Comparison of ENCODE assay signal across 15 cellular contexts in genomic region chr11:113618360-113618759, GRCh38.
A peak's percentile ranks its signal among the peaks of the same experiment; 100 is the strongest.
DNase-seq lines count a peak whose midpoint lies in the region; ATAC-seq, FAIRE-seq and TF ChIP-seq lines count a peak whose summit lies in the region.
"Had no signal": no experiment of that assay in that cellular context is flagged by ENCODE, and none has a peak within 500 bp of the region (broad histone marks: within the 10 kb centered on the region; RNA-seq: fewer than 3 reads in every experiment).

No MANE protein-coding gene starts in this region.

- H3K36me3 ChIP-seq in psoas muscle (ENCODE audit: insufficient read depth in 1 of 2, low read depth in 1 of 2) (no peaks in the 10 kb centered on the region), pancreas (no peaks in the 10 kb centered on the region)
- H3K36me3 ChIP-seq in naive thymus-derived CD4-positive, alpha-beta T cell (ENCODE audit: control insufficient read depth in 2 of 3, insufficient read depth in 3 of 3, low read length in 3 of 3): no peaks in the 10 kb centered on the region
- H3K36me3 ChIP-seq: stomach had no signal

- H3K4me1 ChIP-seq in psoas muscle (peaks cover 16% of the 10 kb centered on the region), pancreas (no peaks in the 10 kb centered on the region)
- H3K4me1 ChIP-seq in naive thymus-derived CD4-positive, alpha-beta T cell (ENCODE audit: control insufficient read depth in 2 of 2, insufficient read depth in 2 of 2, low read length in 2 of 2): no peaks in the 10 kb centered on the region

- H3K27me3 ChIP-seq in psoas muscle (ENCODE audit: insufficient read depth in 3 of 3, low read length in 2 of 3) (no peaks in the 10 kb centered on the region), pancreas (no peaks in the 10 kb centered on the region)
- H3K27me3 ChIP-seq in naive thymus-derived CD4-positive, alpha-beta T cell (ENCODE audit: control insufficient read depth in 2 of 2, insufficient read depth in 2 of 2, low read length in 2 of 2): no peaks in the 10 kb centered on the region
- H3K27me3 ChIP-seq: stomach had no signal

- DNase-seq in AG20443 (ENCODE audit: low spot score): peak; percentile 76
- peak; percentile 55 for DNase-seq in NCI-H226
- DNase-seq in coronary artery (ENCODE audit: low spot score): no peak
- no peak for DNase-seq in psoas muscle
- DNase-seq in stimulated activated naive CD8-positive, alpha-beta T cell treated with anti-CD3 and anti-CD28 coated beads, Interleukin-15, Interleukin-2, amounts not matched to agents 100 U/mL and 50 U/mL, for 24 hours: no peak
- no peak for DNase-seq in NK-92 (lab: John Stamatoyannopoulos, UW; ENCODE audit: unreplicated experiment)
- DNase-seq in pancreas: no peak
- no peak for DNase-seq in naive thymus-derived CD4-positive, alpha-beta T cell
- DNase-seq: activated CD4-positive, CD25-positive, alpha-beta regulatory T cell; activated CD8-positive, alpha-beta memory T cell treated with anti-CD3 and anti-CD28 coated beads, Interleukin-2, amount 50 U/mL, for 4 hours; activated naive CD4-positive, alpha-beta T cell treated with anti-CD3 and anti-CD28 coated beads for 36 hours; DMS153; natural killer cell; NCI-H446; stomach had no signal

- no peak overlapping the region for H3K4me3 Mint-ChIP-seq in naive thymus-derived CD4-positive, alpha-beta T cell
- H3K4me3 Mint-ChIP-seq: activated naive CD4-positive, alpha-beta T cell treated with anti-CD3 and anti-CD28 coated beads for 36 hours; natural killer cell had no signal

- H3K4me3 ChIP-seq in coronary artery (no peak overlapping the region), psoas muscle (no peak overlapping the region), pancreas (no peak overlapping the region)
- no peak overlapping the region for H3K4me3 ChIP-seq in naive thymus-derived CD4-positive, alpha-beta T cell (ENCODE audit: low read length)
- H3K4me3 ChIP-seq: stomach had no signal

- peak overlapping the region; percentile 46 to 76 for H3K27ac ChIP-seq in coronary artery
- no peak overlapping the region for H3K27ac ChIP-seq in psoas muscle
- H3K27ac ChIP-seq in pancreas: no peak overlapping the region
- H3K27ac ChIP-seq in naive thymus-derived CD4-positive, alpha-beta T cell (ENCODE audit: low read depth, low read length): no peak overlapping the region
- H3K27ac ChIP-seq: stomach had no signal

- peaks cover 0 to 5% (median 0%) of the 10 kb centered on the region in 5 donors for H3K36me3 Mint-ChIP-seq in naive thymus-derived CD4-positive, alpha-beta T cell
- H3K36me3 Mint-ChIP-seq: natural killer cell had no signal

- no peaks in the 10 kb centered on the region for H3K4me1 Mint-ChIP-seq in naive thymus-derived CD4-positive, alpha-beta T cell
- H3K4me1 Mint-ChIP-seq: natural killer cell had no signal

- intact Hi-C loops in psoas muscle (cut with DNase I): no loop called here
- intact Hi-C loops in pancreas (cut with DNase I): loop anchor here in 1 of 3 donors (10.0 kb wide), 1 partner anchor 56 kb away; no protein-coding TSS in a partner anchor
- intact Hi-C loops in naive thymus-derived CD4-positive, alpha-beta T cell (cut with micrococcal nuclease): no loop called here

- CTCF ChIA-PET in naive thymus-derived CD4-positive, alpha-beta T cell (lab: Charles Lee): no interaction called here

- peaks cover 0 to 21% (median 8%) of the 10 kb centered on the region in 11 donors for H3K9me3 Mint-ChIP-seq in naive thymus-derived CD4-positive, alpha-beta T cell

- H3K27ac Mint-ChIP-seq in naive thymus-derived CD4-positive, alpha-beta T cell: no peak overlapping the region
- H3K27ac Mint-ChIP-seq: activated naive CD4-positive, alpha-beta T cell treated with anti-CD3 and anti-CD28 coated beads for 36 hours; natural killer cell had no signal

- no peaks in the 10 kb centered on the region for H3K9me3 ChIP-seq in psoas muscle
- no peaks in the 10 kb centered on the region for H3K9me3 ChIP-seq in pancreas
- H3K9me3 ChIP-seq in naive thymus-derived CD4-positive, alpha-beta T cell (ENCODE audit: control insufficient read depth in 2 of 3, low read length in 3 of 3): peaks cover 0 to 3% (median 0%) of the 10 kb centered on the region in 3 experiments

- POLR2A ChIA-PET in naive thymus-derived CD4-positive, alpha-beta T cell (lab: Charles Lee): no interaction called here

- peak; percentile 29 to 58 (median 53) for ATAC-seq in psoas muscle
- no peak for ATAC-seq in stimulated activated naive CD8-positive, alpha-beta T cell treated with anti-CD3 and anti-CD28 coated beads, Interleukin-15, Interleukin-2, amounts not matched to agents 100 U/mL and 50 U/mL, for 24 hours
- no peak for ATAC-seq in pancreas
- no peak for ATAC-seq in naive thymus-derived CD4-positive, alpha-beta T cell
- ATAC-seq: natural killer cell had no signal

- no peak for FAIRE-seq in pancreas (lab: Jason Lieb, UNC)

- TF ChIP-seq CTCF in coronary artery (IDR thresholded peaks at IDR 0.05) (no peak), psoas muscle (IDR thresholded peaks at IDR 0.05) (no peak), pancreas (IDR thresholded peaks at IDR 0.05) (no peak)

- H3K27me3 Mint-ChIP-seq in naive thymus-derived CD4-positive, alpha-beta T cell: peaks cover 20 to 36% (median 31%) of the 10 kb centered on the region in 5 donors

- WGBS in psoas muscle, 3 donors: 25 to 48% (median 29%) methylated on average over 2 of the region's 2 CpGs
- WGBS in pancreas, 2 donors: 84 to 87% methylated on average over 2 of the region's 2 CpGs

Comparison
In these comparisons a context has a peak if more than half of its experiments do, and no peak if none do; other contexts are left out.
1. DNase-seq: peak in AG20443 (single experiment) and NCI-H226 (single experiment); none in coronary artery (single experiment), psoas muscle (0 of 2), stimulated activated naive CD8-positive, alpha-beta T cell treated with anti-CD3 and anti-CD28 coated beads, Interleukin-15, Interleukin-2, amounts not matched to agents 100 U/mL and 50 U/mL, for 24 hours (single experiment), NK-92 (single experiment), pancreas (0 of 6) and naive thymus-derived CD4-positive, alpha-beta T cell (0 of 9).
2. H3K27ac ChIP-seq: peak in coronary artery (2 of 2); none in psoas muscle (single experiment), pancreas (0 of 4) and naive thymus-derived CD4-positive, alpha-beta T cell (single experiment).
3. ATAC-seq: peak in psoas muscle (4 of 4); none in stimulated activated naive CD8-positive, alpha-beta T cell treated with anti-CD3 and anti-CD28 coated beads, Interleukin-15, Interleukin-2, amounts not matched to agents 100 U/mL and 50 U/mL, for 24 hours (single experiment), pancreas (0 of 4) and naive thymus-derived CD4-positive, alpha-beta T cell (single experiment).